In genomic region chr3:23376516-23377248, GRCh38 we compare ENCODE assay signal across 21 cellular contexts.
A peak's percentile ranks its signal among the peaks of the same experiment; 100 is the strongest.
DNase-seq lines count a peak whose midpoint lies in the region; ATAC-seq, FAIRE-seq and TF ChIP-seq lines count a peak whose summit lies in the region.
"Had no signal": no experiment of that assay in that cellular context is flagged by ENCODE, and none has a peak within 500 bp of the region (broad histone marks: within the 10 kb centered on the region; RNA-seq: fewer than 3 reads in every experiment).

No MANE protein-coding gene starts in this region.

- TF ChIP-seq RAD21 in GM12878 (IDR thresholded peaks at IDR 0.05; ENCODE audit: insufficient read depth, low read depth, low read length), result no peak

- CTCF ChIA-PET in GM12878 (lab: Yijun Ruan, JAX), result interaction anchor here (0.9 to 1.7 kb wide), 2 partner anchors 8 to 48 kb away, joined by 3 to 6 read pairs; no protein-coding TSS in a partner anchor

- POLR2A ChIA-PET in GM12878 (lab: Charles Lee), result interaction anchor here (0.9 to 1.3 kb wide), 3 partner anchors 48 to 64 kb away, joined by 3 to 4 read pairs (median 3); no protein-coding TSS in a partner anchor

- no peaks in the 10 kb centered on the region for H3K27me3 ChIP-seq in DOHH2 (ENCODE audit: control insufficient read depth, low read length)
- no peaks in the 10 kb centered on the region for H3K27me3 ChIP-seq in GM12878 (replicated peaks in 1 of 2; ENCODE audit: control insufficient read depth in 2 of 2, insufficient read depth in 2 of 2, low read length in 1 of 2)
- no peaks in the 10 kb centered on the region for H3K27me3 ChIP-seq in gastrocnemius medialis

- in situ Hi-C loops in GM12878 (cut with MboI), result no loop called here
- in situ Hi-C loops in gastrocnemius medialis (cut with MboI; ENCODE audit: low sequenced_read_pairs in 4 of 4), result no loop called here

- H3K9me3 ChIP-seq in DOHH2 (ENCODE audit: control insufficient read depth, insufficient read depth, low read length), result no peaks in the 10 kb centered on the region
- no peaks in the 10 kb centered on the region for H3K9me3 ChIP-seq in GM12878 (replicated peaks; ENCODE audit: control insufficient read depth, insufficient read depth, low read length)
- no peaks in the 10 kb centered on the region for H3K9me3 ChIP-seq in gastrocnemius medialis

- H3K4me1 ChIP-seq in DOHH2 (ENCODE audit: control insufficient read depth, low read length) (peaks cover 52% of the 10 kb centered on the region), GM12878 (ENCODE audit: control insufficient read depth, insufficient read depth, low read length) (peaks cover 16% of the 10 kb centered on the region), gastrocnemius medialis (peaks cover 17 to 35% of the 10 kb centered on the region in 2 donors)

- RAD21 ChIA-PET in GM12878 (lab: Charles Lee; ENCODE audit: unreplicated experiment), result interaction anchor here (0.8 to 2.1 kb wide), 7 partner anchors 24 to 386 kb away, joined by 3 to 10 read pairs (median 4); no protein-coding TSS in a partner anchor

- BruUV-seq in GM12878 (replicated peaks; lab: Mats Ljungman, UMichigan), result no TSS peak

- peaks cover 8% of the 10 kb centered on the region for H3F3A ChIP-seq in DOHH2 (ENCODE audit: control insufficient read depth, insufficient read depth)

- no peak overlapping the region for H2AFZ ChIP-seq in GM12878 (ENCODE audit: control insufficient read depth, low read depth, low read length)

- FAIRE-seq in GM12878 (lab: Jason Lieb, UNC), result no peak

- TF ChIP-seq EP300 in GM12878 (IDR thresholded peaks at IDR 0.05; ENCODE audit: borderline replicate concordance in 1 of 2, control insufficient read depth in 1 of 2, low read depth in 2 of 2, low read length in 2 of 2), result no peak

- ATAC-seq in GM12878 (peak; percentile 22; the same call in 2 of the 3 replicates), gastrocnemius medialis (peak; percentile 93 to 95), GM18907 (IDR thresholded peaks at IDR 0.05; ENCODE audit: unreplicated experiment) (no peak)
- ATAC-seq: HCT116, PC-3 had no signal

- TF ChIP-seq CTCF in DOHH2 (IDR thresholded peaks at IDR 0.05; ENCODE audit: low read depth, low read length, poor library complexity, severe bottlenecking), result no peak
- no peak for TF ChIP-seq CTCF in GM12878 (IDR thresholded peaks at IDR 0.05 in 2 of 3, conservative IDR thresholded peaks at IDR 0.05 in 1 of 3; ENCODE audit: control insufficient read depth in 2 of 3, extremely low read depth in 1 of 3, insufficient read depth in 1 of 3, low read depth in 3 of 3, low read length in 3 of 3)
- no peak for TF ChIP-seq CTCF in gastrocnemius medialis (IDR thresholded peaks at IDR 0.05 in 4 of 5, conservative IDR thresholded peaks at IDR 0.05 in 1 of 5)

- H3K9ac ChIP-seq in GM12878 (ENCODE audit: control insufficient read depth, insufficient read depth, low read length), result no peak overlapping the region

- peaks cover 15% of the 10 kb centered on the region for H3K79me2 ChIP-seq in DOHH2 (ENCODE audit: control insufficient read depth, low read length)
- no peaks in the 10 kb centered on the region; the same call in none of the 2 replicates for H3K79me2 ChIP-seq in GM12878 (ENCODE audit: control insufficient read depth, insufficient read depth, low read length)

- no peaks in the 10 kb centered on the region for H3K9me2 ChIP-seq in DOHH2 (replicated peaks; ENCODE audit: control insufficient read depth, low read length)

- peak overlapping the region; percentile 68 for H3K4me2 ChIP-seq in DOHH2 (ENCODE audit: low read length)
- H3K4me2 ChIP-seq in GM12878 (ENCODE audit: control insufficient read depth, insufficient read depth), result no peak overlapping the region

- TF ChIP-seq POLR2A in GM12878 (IDR thresholded peaks at IDR 0.05; ENCODE audit: low read depth, low read length), result no peak
- TF ChIP-seq POLR2A in gastrocnemius medialis (IDR thresholded peaks at IDR 0.05), result no peak

- peak overlapping the region; percentile 43 for H3K4me3 ChIP-seq in DOHH2 (ENCODE audit: low read length)
- H3K4me3 ChIP-seq in GM12878, result no peak overlapping the region
- H3K4me3 ChIP-seq in gastrocnemius medialis, result no peak overlapping the region

- H3K36me3 ChIP-seq in DOHH2 (ENCODE audit: control insufficient read depth, low read length), result no peaks in the 10 kb centered on the region
- H3K36me3 ChIP-seq in GM12878 (ENCODE audit: control insufficient read depth in 2 of 2, insufficient read depth in 2 of 2, low read length in 1 of 2), result no peaks in the 10 kb centered on the region; a peak in 1 of 4 replicates
- no peaks in the 10 kb centered on the region for H3K36me3 ChIP-seq in gastrocnemius medialis

- H3K27ac ChIP-seq in DOHH2 (ENCODE audit: low read depth, low read length) (peak overlapping the region; percentile 72), GM12878 (ENCODE audit: control insufficient read depth, insufficient read depth) (no peak overlapping the region), gastrocnemius medialis (peak overlapping the region in 3 of 4 donors; percentile 29 to 73 (median 42))

- intact Hi-C loops in GM12878 (cut with micrococcal nuclease; ENCODE audit: unreplicated experiment), result no loop called here
- intact Hi-C loops in gastrocnemius medialis (cut with DNase I; ENCODE audit: low total_unique reads), result no loop called here

- 93% methylated on average over 3 of the region's 3 CpGs for WGBS in GM12878 (ENCODE audit: insufficient coverage, insufficient replicate concordance, low lambda C conversion rate, missing lambda C conversion rate)

- H4K20me1 ChIP-seq in DOHH2 (ENCODE audit: control insufficient read depth, insufficient read depth, low read depth, low read length) (no peaks in the 10 kb centered on the region), GM12878 (ENCODE audit: control insufficient read depth, insufficient read depth) (no peaks in the 10 kb centered on the region)

- SMC1A ChIA-PET in GM12878 (lab: Charles Lee; ENCODE audit: uncharacterized antibody, unreplicated experiment), result interaction anchor here (0.9 to 1.6 kb wide), 8 partner anchors 10 to 363 kb away, joined by 3 to 4 read pairs (median 4); no protein-coding TSS in a partner anchor

- DNase-seq in HCEC 1CT (peak; percentile 9), GM12878 (ENCODE audit: low read depth, low spot score) (no peak), gastrocnemius medialis (peak; percentile 52 to 55), activated gamma-delta T cell (lab: John Stamatoyannopoulos, UW) (no peak)
- no peak for DNase-seq in activated effector memory CD4-positive, alpha-beta T cell treated with anti-CD3 and anti-CD28 coated beads, Interleukin-2, amount 50 U/mL, for 16 hours
- DNase-seq: COR-L47, DMS 273 treated with DMSO at 0.1 percent for 48 hours, EL, KBM-7, NCI-H1417, NCI-H187, NCI-H2107, NCI-H510A, NCI-H748 treated with DMSO at 0.1 percent for 48 hours, PC-3, RPMI8226, SIG-M5, T-helper 1 cell had no signal

TF ChIP-seq in GM12878, 131 proteins besides CTCF, POLR2A, EP300 and RAD21 (continues in another document):
- no peak for TF ChIP-seq SREBF2 (IDR thresholded peaks at IDR 0.05; ENCODE audit: low read length)
- TF ChIP-seq, protein P1, sequence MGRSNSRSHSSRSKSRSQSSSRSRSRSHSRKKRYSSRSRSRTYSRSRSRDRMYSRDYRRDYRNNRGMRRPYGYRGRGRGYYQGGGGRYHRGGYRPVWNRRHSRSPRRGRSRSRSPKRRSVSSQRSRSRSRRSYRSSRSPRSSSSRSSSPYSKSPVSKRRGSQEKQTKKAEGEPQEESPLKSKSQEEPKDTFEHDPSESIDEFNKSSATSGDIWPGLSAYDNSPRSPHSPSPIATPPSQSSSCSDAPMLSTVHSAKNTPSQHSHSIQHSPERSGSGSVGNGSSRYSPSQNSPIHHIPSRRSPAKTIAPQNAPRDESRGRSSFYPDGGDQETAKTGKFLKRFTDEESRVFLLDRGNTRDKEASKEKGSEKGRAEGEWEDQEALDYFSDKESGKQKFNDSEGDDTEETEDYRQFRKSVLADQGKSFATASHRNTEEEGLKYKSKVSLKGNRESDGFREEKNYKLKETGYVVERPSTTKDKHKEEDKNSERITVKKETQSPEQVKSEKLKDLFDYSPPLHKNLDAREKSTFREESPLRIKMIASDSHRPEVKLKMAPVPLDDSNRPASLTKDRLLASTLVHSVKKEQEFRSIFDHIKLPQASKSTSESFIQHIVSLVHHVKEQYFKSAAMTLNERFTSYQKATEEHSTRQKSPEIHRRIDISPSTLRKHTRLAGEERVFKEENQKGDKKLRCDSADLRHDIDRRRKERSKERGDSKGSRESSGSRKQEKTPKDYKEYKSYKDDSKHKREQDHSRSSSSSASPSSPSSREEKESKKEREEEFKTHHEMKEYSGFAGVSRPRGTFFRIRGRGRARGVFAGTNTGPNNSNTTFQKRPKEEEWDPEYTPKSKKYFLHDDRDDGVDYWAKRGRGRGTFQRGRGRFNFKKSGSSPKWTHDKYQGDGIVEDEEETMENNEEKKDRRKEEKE (IDR thresholded peaks at IDR 0.05), result no peak
- no peak for TF ChIP-seq LARP7 (IDR thresholded peaks at IDR 0.05)
- no peak for TF ChIP-seq CHD2 (IDR thresholded peaks at IDR 0.05; ENCODE audit: borderline replicate concordance, low read depth, low read length)
- no peak for TF ChIP-seq SMAD1 (IDR thresholded peaks at IDR 0.05; ENCODE audit: low read depth, partially characterized antibody)
- TF ChIP-seq HDGF (IDR thresholded peaks at IDR 0.05), result no peak
- TF ChIP-seq SMARCA5 (IDR thresholded peaks at IDR 0.05), result no peak
- TF ChIP-seq MEF2A (IDR thresholded peaks at IDR 0.05; ENCODE audit: insufficient read depth, low read depth, low read length), result no peak
- no peak for TF ChIP-seq STAT3 (IDR thresholded peaks at IDR 0.05; ENCODE audit: low read depth, low read length)
- no peak for TF ChIP-seq JUNB (IDR thresholded peaks at IDR 0.05)
- no peak for TF ChIP-seq RELB (IDR thresholded peaks at IDR 0.05; ENCODE audit: low read depth)
- TF ChIP-seq NR2C1 (IDR thresholded peaks at IDR 0.05), result no peak
- TF ChIP-seq ATF3 (IDR thresholded peaks at IDR 0.05; ENCODE audit: borderline replicate concordance, extremely low read depth, low read depth, low read length), result no peak

Comparison
In these comparisons a context has a peak if more than half of its experiments do, and no peak if none do; other contexts are left out.
1. DNase-seq: peak in HCEC 1CT (single experiment) and gastrocnemius medialis (2 of 2); none in GM12878 (single experiment), activated effector memory CD4-positive, alpha-beta T cell treated with anti-CD3 and anti-CD28 coated beads, Interleukin-2, amount 50 U/mL, for 16 hours (single experiment) and activated gamma-delta T cell (single experiment).